9 cellular contexts compared by ENCODE assay signal in genomic region chr3:191290311-191291025, GRCh38. TPM values are rescaled to one million over a fixed set of nuclear protein-coding genes. Genes with fewer than 3 reads are reported as not detected.
DNase-seq lines count a peak whose midpoint lies in the region; ATAC-seq lines count a peak whose summit lies in the region.
"Had no signal": no experiment of that assay in that cellular context is flagged by ENCODE, and none has a peak within 500 bp of the region (broad histone marks: within the 10 kb centered on the region; RNA-seq: fewer than 3 reads in every experiment).

No MANE protein-coding gene starts in this region.

- ATAC-seq in HG02970 (IDR thresholded peaks at IDR 0.05; ENCODE audit: low FRiP score, unreplicated experiment) (peak; percentile 57), T-cell (replicated peaks in 1 of 4) (no peak)
- peak; percentile 93 for ATAC-seq in stimulated activated memory B cell treated with anti-CD40 and anti-IgM and Interleukin-4, amounts not matched to agents 10 μg/mL and 1 μg/mL and 100 μg/mL, for 72 hours

- CTCF ChIA-PET in activated CD4-positive, alpha-beta T cell treated with anti-CD3 and anti-CD28 coated beads, Interleukin-2, amount 10 ng/mL, durations not matched to agents 7 days and 5 days (lab: Charles Lee): no interaction called here
- CTCF ChIA-PET in T-cell (lab: Charles Lee): no interaction called here

- H3K9me3 Mint-ChIP-seq in activated CD4-positive, alpha-beta T cell treated with anti-CD3 and anti-CD28 coated beads, Interleukin-2, amount 10 ng/mL, durations not matched to agents 7 days and 5 days: no peaks in the 10 kb centered on the region
- H3K9me3 Mint-ChIP-seq in T-cell: no peaks in the 10 kb centered on the region
- peaks cover 4% of the 10 kb centered on the region for H3K9me3 Mint-ChIP-seq in stimulated activated memory B cell treated with anti-CD40 and anti-IgM and Interleukin-4, amounts not matched to agents 10 μg/mL and 1 μg/mL and 100 μg/mL, for 72 hours

- DNase-seq in activated CD4-positive, alpha-beta T cell treated with anti-CD3 and anti-CD28 coated beads, Interleukin-2, amount 10 ng/mL, durations not matched to agents 7 days and 5 days: no peak
- DNase-seq in activated CD4-positive, alpha-beta T cell treated with anti-CD3 and anti-CD28 coated beads for 4 hours: no peak
- DNase-seq in T-cell (no peak), NCI-H1417 (lab: John Stamatoyannopoulos, UW) (no peak), ureter (ENCODE audit: low spot score) (no peak)
- no peak for DNase-seq in activated CD4-positive, CD25-positive, alpha-beta regulatory T cell treated with anti-CD3 and anti-CD28 coated beads, Interleukin-2, amount 50 U/mL, for 72 hours
- DNase-seq: NCI-H2081 had no signal

- no peaks in the 10 kb centered on the region for H3K36me3 Mint-ChIP-seq in activated CD4-positive, alpha-beta T cell treated with anti-CD3 and anti-CD28 coated beads, Interleukin-2, amount 10 ng/mL, durations not matched to agents 7 days and 5 days (ENCODE audit: low read depth)
- H3K36me3 Mint-ChIP-seq in T-cell: no peaks in the 10 kb centered on the region
- H3K36me3 Mint-ChIP-seq in stimulated activated memory B cell treated with anti-CD40 and anti-IgM and Interleukin-4, amounts not matched to agents 10 μg/mL and 1 μg/mL and 100 μg/mL, for 72 hours: peaks cover 7% of the 10 kb centered on the region

- POLR2A ChIA-PET in activated CD4-positive, alpha-beta T cell treated with anti-CD3 and anti-CD28 coated beads, Interleukin-2, amount 10 ng/mL, durations not matched to agents 7 days and 5 days (lab: Charles Lee): no interaction called here
- POLR2A ChIA-PET in T-cell (lab: Charles Lee): no interaction called here

- peak overlapping the region; percentile 33 for H3K4me3 Mint-ChIP-seq in activated CD4-positive, alpha-beta T cell treated with anti-CD3 and anti-CD28 coated beads, Interleukin-2, amount 10 ng/mL, durations not matched to agents 7 days and 5 days
- peak overlapping the region; percentile 9 to 47 (median 33) for H3K4me3 Mint-ChIP-seq in T-cell
- peak overlapping the region; percentile 61 for H3K4me3 Mint-ChIP-seq in stimulated activated memory B cell treated with anti-CD40 and anti-IgM and Interleukin-4, amounts not matched to agents 10 μg/mL and 1 μg/mL and 100 μg/mL, for 72 hours

- H3K4me1 Mint-ChIP-seq in activated CD4-positive, alpha-beta T cell treated with anti-CD3 and anti-CD28 coated beads, Interleukin-2, amount 10 ng/mL, durations not matched to agents 7 days and 5 days: peaks cover 14% of the 10 kb centered on the region
- peaks cover 9 to 11% (median 9%) of the 10 kb centered on the region in 3 donors for H3K4me1 Mint-ChIP-seq in T-cell
- peaks cover 35% of the 10 kb centered on the region for H3K4me1 Mint-ChIP-seq in stimulated activated memory B cell treated with anti-CD40 and anti-IgM and Interleukin-4, amounts not matched to agents 10 μg/mL and 1 μg/mL and 100 μg/mL, for 72 hours

- H3K27me3 Mint-ChIP-seq in activated CD4-positive, alpha-beta T cell treated with anti-CD3 and anti-CD28 coated beads, Interleukin-2, amount 10 ng/mL, durations not matched to agents 7 days and 5 days: no peaks in the 10 kb centered on the region
- no peaks in the 10 kb centered on the region for H3K27me3 Mint-ChIP-seq in T-cell
- H3K27me3 Mint-ChIP-seq in stimulated activated memory B cell treated with anti-CD40 and anti-IgM and Interleukin-4, amounts not matched to agents 10 μg/mL and 1 μg/mL and 100 μg/mL, for 72 hours: no peaks in the 10 kb centered on the region

- H3K27ac Mint-ChIP-seq in activated CD4-positive, alpha-beta T cell treated with anti-CD3 and anti-CD28 coated beads, Interleukin-2, amount 10 ng/mL, durations not matched to agents 7 days and 5 days: peak overlapping the region; percentile 78
- peak overlapping the region; percentile 22 to 45 for H3K27ac Mint-ChIP-seq in T-cell
- H3K27ac Mint-ChIP-seq in stimulated activated memory B cell treated with anti-CD40 and anti-IgM and Interleukin-4, amounts not matched to agents 10 μg/mL and 1 μg/mL and 100 μg/mL, for 72 hours: peak overlapping the region; percentile 88

RNA-seq across cellular contexts. Expression of gene CCDC50, which starts 38.7 kb away (rescaled TPM):
- total RNA-seq in activated CD4-positive, alpha-beta T cell treated with anti-CD3 and anti-CD28 coated beads, Interleukin-2, amount 10 ng/mL, durations not matched to agents 7 days and 5 days: 10 to 100 TPM; 22.0 to 23.1 TPM
- total RNA-seq in T-cell: 1 to 10 TPM; 4.0 to 9.7 (median 9.7) TPM
- total RNA-seq in ureter: 65.3 TPM

RNA-seq across cellular contexts. Expression of gene UTS2B, which starts 39.9 kb away (rescaled TPM):
- under 1 TPM in 1 of 2 experiments, not detected in 1; 0.20 TPM for total RNA-seq in activated CD4-positive, alpha-beta T cell treated with anti-CD3 and anti-CD28 coated beads, Interleukin-2, amount 10 ng/mL, durations not matched to agents 7 days and 5 days
- total RNA-seq in T-cell (under 1 TPM in 2 of 5 donors, not detected in 3; 0.32 to 0.36 TPM), ureter (0.70 TPM)

Comparison
In these comparisons a context has a peak if more than half of its experiments do, and no peak if none do; other contexts are left out.
1. H3K27ac Mint-ChIP-seq: peak in every context shown above with its lines; median percentile 88 in stimulated activated memory B cell treated with anti-CD40 and anti-IgM and Interleukin-4, amounts not matched to agents 10 μg/mL and 1 μg/mL and 100 μg/mL, for 72 hours; 78 in activated CD4-positive, alpha-beta T cell treated with anti-CD3 and anti-CD28 coated beads, Interleukin-2, amount 10 ng/mL, durations not matched to agents 7 days and 5 days; 34 in T-cell.
2. ATAC-seq: peak in HG02970 (single experiment) and stimulated activated memory B cell treated with anti-CD40 and anti-IgM and Interleukin-4, amounts not matched to agents 10 μg/mL and 1 μg/mL and 100 μg/mL, for 72 hours (single experiment); none in T-cell (0 of 4).
3. Peak in every context shown above with its lines, with median percentiles within 50 percentile points of each other: H3K4me3 Mint-ChIP-seq.